11 cellular contexts compared by ENCODE assay signal in the genomic region with DNA sequence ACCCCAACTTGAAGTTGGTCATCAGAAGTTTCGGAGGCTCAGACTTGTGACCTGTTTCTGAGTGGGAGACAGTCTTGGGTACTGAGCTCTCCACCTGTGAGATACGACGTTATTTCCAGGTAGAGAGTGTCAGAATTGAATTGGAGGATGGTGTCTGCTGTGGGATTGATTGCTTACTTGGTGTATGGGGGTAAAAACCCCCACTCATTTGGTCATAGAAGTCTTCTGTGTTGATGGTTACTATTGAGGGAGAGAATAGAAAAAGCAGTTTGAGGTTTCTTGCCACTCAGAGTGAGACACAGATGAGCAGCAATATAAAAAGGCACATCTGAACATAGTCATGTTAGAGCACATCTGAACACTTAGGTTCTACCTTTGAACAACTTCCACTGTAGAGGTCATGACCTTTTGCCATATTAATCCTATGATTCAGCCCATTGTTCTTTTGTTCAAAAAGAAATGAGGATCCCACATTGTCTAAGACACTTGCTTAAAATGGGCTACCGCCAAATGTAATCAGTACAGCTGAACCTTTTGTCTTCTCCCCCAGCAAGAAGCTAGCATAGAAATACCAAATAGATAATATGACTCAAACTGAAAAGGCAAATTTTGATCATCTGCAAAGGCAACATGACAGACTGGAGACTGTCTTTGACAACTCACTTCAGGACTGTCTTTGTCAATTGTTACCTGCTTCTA.
A peak's percentile ranks its signal among the peaks of the same experiment; 100 is the strongest.
DNase-seq lines count a peak whose midpoint lies in the region; ATAC-seq, FAIRE-seq and TF ChIP-seq lines count a peak whose summit lies in the region.
"Had no signal": no experiment of that assay in that cellular context is flagged by ENCODE, and none has a peak within 500 bp of the region (broad histone marks: within the 10 kb centered on the region; RNA-seq: fewer than 3 reads in every experiment).

No MANE protein-coding gene starts in this region.

- no peak for TF ChIP-seq POLR2A in gastrocnemius medialis (IDR thresholded peaks at IDR 0.05)

- peak overlapping the region; percentile 42 for H3K27ac ChIP-seq in keratinocyte (ENCODE audit: control insufficient read depth, insufficient read depth, low read length)
- H3K27ac ChIP-seq in gastrocnemius medialis, result no peak overlapping the region

- intact Hi-C loops in gastrocnemius medialis (cut with DNase I; ENCODE audit: low total_unique reads), result no loop called here

- H3K27me3 ChIP-seq in keratinocyte (ENCODE audit: control insufficient read depth, extremely low read depth, insufficient read depth, low read length) (no peaks in the 10 kb centered on the region), gastrocnemius medialis (no peaks in the 10 kb centered on the region), HAP-1 (ENCODE audit: low read depth) (no peaks in the 10 kb centered on the region)

- TF ChIP-seq CTCF in keratinocyte (optimal IDR thresholded peaks at IDR 0.05 in 1 of 3, IDR thresholded peaks at IDR 0.05 in 1 of 3, conservative IDR thresholded peaks at IDR 0.05 in 1 of 3; ENCODE audit: extremely low read depth in 1 of 3, insufficient read depth in 2 of 3, low read length in 3 of 3) (no peak), gastrocnemius medialis (IDR thresholded peaks at IDR 0.05 in 4 of 5, conservative IDR thresholded peaks at IDR 0.05 in 1 of 5) (no peak)

- dilution Hi-C loops in keratinocyte (cut with MboI; ENCODE audit: extremely low pct_ligation_motif_present, low sequenced_read_pairs), result no loop called here

- H3K9ac ChIP-seq in keratinocyte (ENCODE audit: control insufficient read depth, extremely low read depth, insufficient read depth, low read length), result no peak overlapping the region

- H3K4me3 ChIP-seq in keratinocyte (ENCODE audit: control insufficient read depth in 2 of 3, extremely low read depth in 1 of 3, insufficient read depth in 2 of 3, low read depth in 1 of 3, low read length in 3 of 3), result peak overlapping the region in 2 of 3 experiments; percentile 15 to 33
- no peak overlapping the region for H3K4me3 ChIP-seq in gastrocnemius medialis
- H3K4me3 ChIP-seq in HAP-1, result no peak overlapping the region
- H3K4me3 ChIP-seq: skin epidermis had no signal

- peak; percentile 72 for FAIRE-seq in keratinocyte (lab: Jason Lieb, UNC)
- FAIRE-seq: A204.1 had no signal

- peak; percentile 47 for ATAC-seq in GM21619 (IDR thresholded peaks at IDR 0.05; ENCODE audit: unreplicated experiment)
- peak; percentile 46 for ATAC-seq in HG03457 (IDR thresholded peaks at IDR 0.05; ENCODE audit: unreplicated experiment)
- ATAC-seq in gastrocnemius medialis, result no peak

- H3K79me2 ChIP-seq in keratinocyte (ENCODE audit: control insufficient read depth, insufficient read depth, low read length), result no peaks in the 10 kb centered on the region

- peak; percentile 50 for DNase-seq in activated CD4-positive, alpha-beta T cell treated with anti-CD3 and anti-CD28 coated beads for 48 hours
- DNase-seq in activated CD4-positive, alpha-beta T cell treated with anti-CD3 and anti-CD28 coated beads for 4 hours, result no peak
- DNase-seq in keratinocyte (ENCODE audit: low read depth, low spot score) (peak; percentile 26), gastrocnemius medialis (no peak), NCI-H2227 (lab: John Stamatoyannopoulos, UW; ENCODE audit: unreplicated experiment) (no peak), HAP-1 (ENCODE audit: low spot score in 2 of 2) (no peak)
- DNase-seq: NCI-H2029 had no signal

- no peaks in the 10 kb centered on the region for H3K9me1 ChIP-seq in keratinocyte (ENCODE audit: control insufficient read depth, extremely low read depth, insufficient read depth, low read length)

- H3K4me1 ChIP-seq in keratinocyte (ENCODE audit: control insufficient read depth, extremely low read depth, insufficient read depth, low read length) (peaks cover 39% of the 10 kb centered on the region), gastrocnemius medialis (peaks cover 4 to 10% of the 10 kb centered on the region in 2 donors), HAP-1 (peaks cover 7% of the 10 kb centered on the region; the same call in 1 of the 2 replicates)

- H3K9me3 ChIP-seq in keratinocyte (ENCODE audit: control insufficient read depth, low read depth, low read length) (no peaks in the 10 kb centered on the region), gastrocnemius medialis (no peaks in the 10 kb centered on the region), HAP-1 (no peaks in the 10 kb centered on the region)

- H3K36me3 ChIP-seq in keratinocyte (ENCODE audit: control insufficient read depth in 2 of 2, extremely low read depth in 1 of 2, insufficient read depth in 2 of 2, low read length in 2 of 2) (no peaks in the 10 kb centered on the region), gastrocnemius medialis (no peaks in the 10 kb centered on the region), HAP-1 (replicated peaks) (no peaks in the 10 kb centered on the region)

- in situ Hi-C loops in gastrocnemius medialis (cut with MboI; ENCODE audit: low sequenced_read_pairs in 4 of 4) (no loop called here), HAP-1 (cut with MboI; ENCODE audit: low sequenced_read_pairs) (no loop called here)

- H3K4me2 ChIP-seq in keratinocyte (ENCODE audit: control insufficient read depth, extremely low read depth, insufficient read depth, low read depth, low read length), result peak overlapping the region; percentile 63

- H4K20me1 ChIP-seq in keratinocyte (ENCODE audit: control insufficient read depth, extremely low read depth, insufficient read depth, low read length), result no peaks in the 10 kb centered on the region

- H2AFZ ChIP-seq in keratinocyte (ENCODE audit: control insufficient read depth, low read length), result no peak overlapping the region

Comparison
In these comparisons a context has a peak if more than half of its experiments do, and no peak if none do; other contexts are left out.
1. DNase-seq: peak in activated CD4-positive, alpha-beta T cell treated with anti-CD3 and anti-CD28 coated beads for 48 hours (single experiment) and keratinocyte (single experiment); none in activated CD4-positive, alpha-beta T cell treated with anti-CD3 and anti-CD28 coated beads for 4 hours (0 of 2), gastrocnemius medialis (0 of 2), NCI-H2227 (single experiment) and HAP-1 (0 of 2).
2. ATAC-seq: peak in GM21619 (single experiment) and HG03457 (single experiment); none in gastrocnemius medialis (0 of 2).
3. H3K4me3 ChIP-seq: peak in keratinocyte (2 of 3); none in gastrocnemius medialis (0 of 4) and HAP-1 (single experiment).